Comparison of ENCODE assay signal across 9 cellular contexts in genomic region chr17:59828478-59828760, GRCh38.
DNase-seq lines count a peak whose midpoint lies in the region; ATAC-seq and TF ChIP-seq lines count a peak whose summit lies in the region.
"Had no signal": no experiment of that assay in that cellular context is flagged by ENCODE, and none has a peak within 500 bp of the region (broad histone marks: within the 10 kb centered on the region; RNA-seq: fewer than 3 reads in every experiment).

No MANE protein-coding gene starts in this region.

- no peaks in the 10 kb centered on the region for H3K9me3 ChIP-seq in cardiac muscle cell (ENCODE audit: low read depth)
- H3K9me3 ChIP-seq in upper lobe of left lung = no peaks in the 10 kb centered on the region

- TF ChIP-seq EP300 in upper lobe of left lung (IDR thresholded peaks at IDR 0.05) = no peak

- intact Hi-C loops in left cardiac atrium (cut with DNase I) = no loop called here

- no peak for TF ChIP-seq CTCF in cardiac muscle cell (IDR thresholded peaks at IDR 0.05; ENCODE audit: low read depth, low read length)
- no peak for TF ChIP-seq CTCF in upper lobe of left lung (IDR thresholded peaks at IDR 0.05)

- TF ChIP-seq POLR2A in upper lobe of left lung (IDR thresholded peaks at IDR 0.05) = no peak

- WGBS in upper lobe of left lung, 2 donors = 69 to 79% methylated on average over 2 of the region's 2 CpGs

- DNase-seq in cardiac muscle cell (ENCODE audit: low read depth in 1 of 2, low spot score in 1 of 2) = no peak
- no peak for DNase-seq in left cardiac atrium
- no peak for DNase-seq in activated naive CD8-positive, alpha-beta T cell treated with anti-CD3 and anti-CD28 coated beads, Interleukin-2, amount 10 ng/mL, durations not matched to agents 7 days and 5 days
- no peak for DNase-seq in memory B cell (ENCODE audit: low spot score in 2 of 2)
- no peak for DNase-seq in upper lobe of left lung
- no peak for DNase-seq in activated gamma-delta T cell (lab: John Stamatoyannopoulos, UW)
- no peak for DNase-seq in SIG-M5 (lab: John Stamatoyannopoulos, UW)
- DNase-seq: NCI-H82 had no signal

- H3K36me3 ChIP-seq in cardiac muscle cell (no peaks in the 10 kb centered on the region), upper lobe of left lung (no peaks in the 10 kb centered on the region)

- peaks cover 66% of the 10 kb centered on the region for H3K4me1 Mint-ChIP-seq in activated naive CD8-positive, alpha-beta T cell treated with anti-CD3 and anti-CD28 coated beads, Interleukin-2, amount 10 ng/mL, durations not matched to agents 7 days and 5 days
- peaks cover 53% of the 10 kb centered on the region for H3K4me1 Mint-ChIP-seq in memory B cell

- no peaks in the 10 kb centered on the region for H3K9me3 Mint-ChIP-seq in activated naive CD8-positive, alpha-beta T cell treated with anti-CD3 and anti-CD28 coated beads, Interleukin-2, amount 10 ng/mL, durations not matched to agents 7 days and 5 days
- no peaks in the 10 kb centered on the region for H3K9me3 Mint-ChIP-seq in memory B cell

- H3K27me3 ChIP-seq in cardiac muscle cell (no peaks in the 10 kb centered on the region), upper lobe of left lung (no peaks in the 10 kb centered on the region)

- no peak for ATAC-seq in left cardiac atrium
- no peak for ATAC-seq in activated naive CD8-positive, alpha-beta T cell treated with anti-CD3 and anti-CD28 coated beads, Interleukin-2, amount 10 ng/mL, durations not matched to agents 7 days and 5 days (ENCODE audit: low read depth)
- ATAC-seq in memory B cell (ENCODE audit: low read depth) = no peak
- ATAC-seq in upper lobe of left lung (ENCODE audit: low FRiP score in 2 of 2) = no peak
- ATAC-seq in GM18858 (IDR thresholded peaks at IDR 0.05; ENCODE audit: unreplicated experiment) = no peak

- H3K27ac ChIP-seq in cardiac muscle cell = peak overlapping the region; percentile 80
- peak overlapping the region; percentile 65 to 80 (median 76) for H3K27ac ChIP-seq in upper lobe of left lung

- peaks cover 29% of the 10 kb centered on the region for H3K4me1 ChIP-seq in cardiac muscle cell (ENCODE audit: low read depth)
- H3K4me1 ChIP-seq in upper lobe of left lung = peaks cover 23 to 39% (median 36%) of the 10 kb centered on the region in 4 donors

- peak overlapping the region; percentile 82 for H3K4me3 Mint-ChIP-seq in activated naive CD8-positive, alpha-beta T cell treated with anti-CD3 and anti-CD28 coated beads, Interleukin-2, amount 10 ng/mL, durations not matched to agents 7 days and 5 days
- H3K4me3 Mint-ChIP-seq in memory B cell = no peak overlapping the region

- H3K27me3 Mint-ChIP-seq in activated naive CD8-positive, alpha-beta T cell treated with anti-CD3 and anti-CD28 coated beads, Interleukin-2, amount 10 ng/mL, durations not matched to agents 7 days and 5 days = no peaks in the 10 kb centered on the region
- no peaks in the 10 kb centered on the region for H3K27me3 Mint-ChIP-seq in memory B cell

- H3K36me3 Mint-ChIP-seq in activated naive CD8-positive, alpha-beta T cell treated with anti-CD3 and anti-CD28 coated beads, Interleukin-2, amount 10 ng/mL, durations not matched to agents 7 days and 5 days = peaks cover 5% of the 10 kb centered on the region
- H3K36me3 Mint-ChIP-seq in memory B cell = peaks cover 3% of the 10 kb centered on the region

- POLR2A ChIA-PET in activated naive CD8-positive, alpha-beta T cell treated with anti-CD3 and anti-CD28 coated beads, Interleukin-2, amount 10 ng/mL, durations not matched to agents 7 days and 5 days (lab: Charles Lee) = interaction anchor here (0.5 to 8.9 kb wide), 5 partner anchors 11 to 187 kb away, joined by 3 to 158 read pairs (median 6); no protein-coding TSS in a partner anchor

- H3K27ac Mint-ChIP-seq in activated naive CD8-positive, alpha-beta T cell treated with anti-CD3 and anti-CD28 coated beads, Interleukin-2, amount 10 ng/mL, durations not matched to agents 7 days and 5 days = peak overlapping the region; percentile 96
- H3K27ac Mint-ChIP-seq in memory B cell = peak overlapping the region; percentile 75

- H3K4me3 ChIP-seq in cardiac muscle cell (no peak overlapping the region), upper lobe of left lung (no peak overlapping the region)
